Comparison of ENCODE assay signal across 10 cellular contexts in the genomic region with DNA sequence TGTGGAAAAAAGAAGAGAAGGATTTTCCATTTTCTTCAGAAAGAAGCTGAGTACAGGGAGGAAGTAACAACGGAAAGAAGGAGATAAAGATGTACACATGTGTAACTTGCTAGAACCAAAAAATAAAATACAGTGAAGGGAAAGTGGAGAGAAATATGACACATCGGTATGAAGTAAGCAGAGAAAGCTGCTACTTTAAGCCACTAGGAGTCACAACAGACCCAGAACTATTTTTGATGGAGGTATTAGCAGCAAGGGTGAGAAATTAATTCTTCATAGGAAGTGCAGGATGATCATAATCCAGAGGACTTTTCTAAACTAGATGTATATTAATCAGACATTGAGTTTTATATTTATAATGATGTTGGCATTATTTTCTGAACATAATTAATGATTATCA.
DNase-seq lines count a peak whose midpoint lies in the region; ATAC-seq and TF ChIP-seq lines count a peak whose summit lies in the region.
"Had no signal": no experiment of that assay in that cellular context is flagged by ENCODE, and none has a peak within 500 bp of the region (broad histone marks: within the 10 kb centered on the region; RNA-seq: fewer than 3 reads in every experiment).

No MANE protein-coding gene starts in this region.

- TF ChIP-seq CTCF in HFFc6 (IDR thresholded peaks at IDR 0.05) (peak; percentile 62), MCF 10A (IDR thresholded peaks at IDR 0.05; ENCODE audit: unreplicated experiment) (peak; percentile 65), osteocyte (IDR thresholded peaks at IDR 0.05) (peak; percentile 63), gastroesophageal sphincter (IDR thresholded peaks at IDR 0.05) (peak in 2 of 4 experiments; percentile 12 to 37)

- BruUV-seq in MCF 10A (replicated peaks; lab: Mats Ljungman, UMichigan) = no TSS peak

- no peak overlapping the region for H3K4me3 Mint-ChIP-seq in activated CD8-positive, alpha-beta memory T cell treated with anti-CD3 and anti-CD28 coated beads, Interleukin-2, amount 10 ng/mL, durations not matched to agents 7 days and 5 days
- no peak overlapping the region for H3K4me3 Mint-ChIP-seq in HFFc6
- H3K4me3 Mint-ChIP-seq in MCF 10A (ENCODE audit: unreplicated experiment) = no peak overlapping the region
- no peak overlapping the region for H3K4me3 Mint-ChIP-seq in osteocyte (ENCODE audit: unreplicated experiment)
- H3K4me3 Mint-ChIP-seq in activated CD4-positive, alpha-beta T cell treated with anti-CD3 and anti-CD28 coated beads, Interleukin-2, amount 10 ng/mL, durations not matched to agents 24 days and 14 days = no peak overlapping the region
- H3K4me3 Mint-ChIP-seq: dendritic cell treated with granulocyte-macrophage colony-stimulating factor and Interleukin-4, amounts not matched to agents 40 ng/mL and 50 ng/mL, for 4 days; stimulated activated naive CD8-positive, alpha-beta T cell treated with anti-CD3 and anti-CD28 coated beads, Interleukin-15, Interleukin-2, amounts not matched to agents 100 ng/mL and 50 ng/mL, for 24 hours had no signal

- H3K27ac ChIP-seq in gastroesophageal sphincter = no peak overlapping the region

- no peaks in the 10 kb centered on the region for H3K4me1 ChIP-seq in gastroesophageal sphincter

- intact Hi-C loops in MCF 10A (cut with micrococcal nuclease) = loop anchor here (1.0 to 10.0 kb wide), 7 partner anchors 84 to 1519 kb away; no protein-coding TSS in a partner anchor
- intact Hi-C loops in activated CD4-positive, alpha-beta T cell treated with anti-CD3 and anti-CD28 coated beads, Interleukin-2, amount 10 ng/mL, durations not matched to agents 24 days and 14 days (cut with micrococcal nuclease) = loop anchor here (1.0 to 10.0 kb wide), 3 partner anchors 281 to 771 kb away; a partner anchor contains a TSS

- DNase-seq in activated CD8-positive, alpha-beta memory T cell treated with anti-CD3 and anti-CD28 coated beads, Interleukin-2, amount 10 ng/mL, durations not matched to agents 7 days and 5 days = no peak
- DNase-seq in activated CD8-positive, alpha-beta memory T cell treated with anti-CD3 and anti-CD28 coated beads for 24 hours = no peak
- DNase-seq in HFFc6 = peak; percentile 12
- DNase-seq in NAMALWA (ENCODE audit: low spot score) = peak; percentile 57
- DNase-seq in MCF 10A (ENCODE audit: unreplicated experiment) = peak; percentile 51
- DNase-seq in osteocyte (ENCODE audit: extremely low spot score, unreplicated experiment) = no peak
- DNase-seq in activated CD4-positive, alpha-beta T cell treated with anti-CD3 and anti-CD28 coated beads, Interleukin-2, amount 10 ng/mL, durations not matched to agents 24 days and 14 days = no peak

- H3K27ac Mint-ChIP-seq in activated CD8-positive, alpha-beta memory T cell treated with anti-CD3 and anti-CD28 coated beads, Interleukin-2, amount 10 ng/mL, durations not matched to agents 7 days and 5 days = no peak overlapping the region
- H3K27ac Mint-ChIP-seq in HFFc6 (no peak overlapping the region), MCF 10A (ENCODE audit: low read depth, unreplicated experiment) (no peak overlapping the region), osteocyte (ENCODE audit: unreplicated experiment) (no peak overlapping the region)
- H3K27ac Mint-ChIP-seq in activated CD4-positive, alpha-beta T cell treated with anti-CD3 and anti-CD28 coated beads, Interleukin-2, amount 10 ng/mL, durations not matched to agents 24 days and 14 days = no peak overlapping the region
- H3K27ac Mint-ChIP-seq: dendritic cell treated with granulocyte-macrophage colony-stimulating factor and Interleukin-4, amounts not matched to agents 40 ng/mL and 50 ng/mL, for 4 days; stimulated activated naive CD8-positive, alpha-beta T cell treated with anti-CD3 and anti-CD28 coated beads, Interleukin-15, Interleukin-2, amounts not matched to agents 100 ng/mL and 50 ng/mL, for 24 hours had no signal

- POLR2A ChIA-PET in MCF 10A (lab: Yijun Ruan, JAX) = interaction anchor here (0.6 to 1.1 kb wide), 2 partner anchors 44 to 1562 kb away, joined by 3 read pairs; no protein-coding TSS in a partner anchor

- 22 to 35% methylated on average over 2 of the region's 2 CpGs for WGBS in gastroesophageal sphincter (ENCODE audit: low coverage in 1 of 2), 2 donors

- H3K9me3 ChIP-seq in gastroesophageal sphincter = no peaks in the 10 kb centered on the region

- no peaks in the 10 kb centered on the region for H3K9me3 Mint-ChIP-seq in activated CD8-positive, alpha-beta memory T cell treated with anti-CD3 and anti-CD28 coated beads, Interleukin-2, amount 10 ng/mL, durations not matched to agents 7 days and 5 days (ENCODE audit: low read depth)
- H3K9me3 Mint-ChIP-seq in HFFc6 (no peaks in the 10 kb centered on the region), MCF 10A (ENCODE audit: unreplicated experiment) (no peaks in the 10 kb centered on the region), osteocyte (ENCODE audit: unreplicated experiment) (no peaks in the 10 kb centered on the region)
- no peaks in the 10 kb centered on the region for H3K9me3 Mint-ChIP-seq in activated CD4-positive, alpha-beta T cell treated with anti-CD3 and anti-CD28 coated beads, Interleukin-2, amount 10 ng/mL, durations not matched to agents 24 days and 14 days
- H3K9me3 Mint-ChIP-seq: stimulated activated naive CD8-positive, alpha-beta T cell treated with anti-CD3 and anti-CD28 coated beads, Interleukin-15, Interleukin-2, amounts not matched to agents 100 ng/mL and 50 ng/mL, for 24 hours had no signal

- TF ChIP-seq EP300 in gastroesophageal sphincter (IDR thresholded peaks at IDR 0.05) = no peak

- CTCF ChIA-PET in activated CD8-positive, alpha-beta memory T cell treated with anti-CD3 and anti-CD28 coated beads, Interleukin-2, amount 10 ng/mL, durations not matched to agents 7 days and 5 days (lab: Charles Lee) = interaction anchor here (1.3 kb wide), 1 partner anchor 33 kb away, joined by 4 read pairs; no protein-coding TSS in a partner anchor
- CTCF ChIA-PET in MCF 10A (lab: Yijun Ruan, JAX) = interaction anchor here (0.6 to 1.5 kb wide), 10 partner anchors 9 to 1341 kb away, joined by 3 to 5 read pairs (median 3); no protein-coding TSS in a partner anchor

- H3K36me3 ChIP-seq in gastroesophageal sphincter = no peaks in the 10 kb centered on the region

- peak; percentile 57 for ATAC-seq in activated CD8-positive, alpha-beta memory T cell treated with anti-CD3 and anti-CD28 coated beads, Interleukin-2, amount 10 ng/mL, durations not matched to agents 7 days and 5 days
- no peak for ATAC-seq in gastroesophageal sphincter

- H3K36me3 Mint-ChIP-seq in activated CD8-positive, alpha-beta memory T cell treated with anti-CD3 and anti-CD28 coated beads, Interleukin-2, amount 10 ng/mL, durations not matched to agents 7 days and 5 days = no peaks in the 10 kb centered on the region
- H3K36me3 Mint-ChIP-seq in HFFc6 (ENCODE audit: low read depth) = no peaks in the 10 kb centered on the region
- no peaks in the 10 kb centered on the region for H3K36me3 Mint-ChIP-seq in MCF 10A (ENCODE audit: insufficient read depth, unreplicated experiment)
- no peaks in the 10 kb centered on the region for H3K36me3 Mint-ChIP-seq in osteocyte (ENCODE audit: unreplicated experiment)
- H3K36me3 Mint-ChIP-seq in activated CD4-positive, alpha-beta T cell treated with anti-CD3 and anti-CD28 coated beads, Interleukin-2, amount 10 ng/mL, durations not matched to agents 24 days and 14 days (ENCODE audit: low read depth) = no peaks in the 10 kb centered on the region

- H3K4me3 ChIP-seq in gastroesophageal sphincter = no peak overlapping the region

- no peaks in the 10 kb centered on the region for H3K27me3 ChIP-seq in gastroesophageal sphincter

- H3K27me3 Mint-ChIP-seq in activated CD8-positive, alpha-beta memory T cell treated with anti-CD3 and anti-CD28 coated beads, Interleukin-2, amount 10 ng/mL, durations not matched to agents 7 days and 5 days = peaks cover under 1% of the 10 kb centered on the region
- H3K27me3 Mint-ChIP-seq in HFFc6 (ENCODE audit: insufficient read depth) = no peaks in the 10 kb centered on the region
- H3K27me3 Mint-ChIP-seq in MCF 10A (ENCODE audit: insufficient read depth, unreplicated experiment) = no peaks in the 10 kb centered on the region
- H3K27me3 Mint-ChIP-seq in osteocyte (ENCODE audit: unreplicated experiment) = peaks cover 26% of the 10 kb centered on the region
- H3K27me3 Mint-ChIP-seq in activated CD4-positive, alpha-beta T cell treated with anti-CD3 and anti-CD28 coated beads, Interleukin-2, amount 10 ng/mL, durations not matched to agents 24 days and 14 days = peaks cover 2% of the 10 kb centered on the region
- H3K27me3 Mint-ChIP-seq: dendritic cell treated with granulocyte-macrophage colony-stimulating factor and Interleukin-4, amounts not matched to agents 40 ng/mL and 50 ng/mL, for 4 days had no signal

- TF ChIP-seq POLR2A in gastroesophageal sphincter (IDR thresholded peaks at IDR 0.05) = no peak

- H3K4me1 Mint-ChIP-seq in activated CD8-positive, alpha-beta memory T cell treated with anti-CD3 and anti-CD28 coated beads, Interleukin-2, amount 10 ng/mL, durations not matched to agents 7 days and 5 days = no peaks in the 10 kb centered on the region
- no peaks in the 10 kb centered on the region for H3K4me1 Mint-ChIP-seq in HFFc6 (ENCODE audit: low read depth)
- H3K4me1 Mint-ChIP-seq in MCF 10A (ENCODE audit: insufficient read depth, unreplicated experiment) = no peaks in the 10 kb centered on the region
- H3K4me1 Mint-ChIP-seq in osteocyte (ENCODE audit: unreplicated experiment) = no peaks in the 10 kb centered on the region
- H3K4me1 Mint-ChIP-seq in activated CD4-positive, alpha-beta T cell treated with anti-CD3 and anti-CD28 coated beads, Interleukin-2, amount 10 ng/mL, durations not matched to agents 24 days and 14 days = no peaks in the 10 kb centered on the region

Comparison
In these comparisons a context has a peak if more than half of its experiments do, and no peak if none do; other contexts are left out.
1. DNase-seq: peak in HFFc6 (single experiment), NAMALWA (single experiment) and MCF 10A (single experiment); none in activated CD8-positive, alpha-beta memory T cell treated with anti-CD3 and anti-CD28 coated beads, Interleukin-2, amount 10 ng/mL, durations not matched to agents 7 days and 5 days (single experiment), activated CD8-positive, alpha-beta memory T cell treated with anti-CD3 and anti-CD28 coated beads for 24 hours (single experiment), osteocyte (single experiment) and activated CD4-positive, alpha-beta T cell treated with anti-CD3 and anti-CD28 coated beads, Interleukin-2, amount 10 ng/mL, durations not matched to agents 24 days and 14 days (single experiment).